1 cellular context compared by ENCODE assay signal in genomic region chr15:84816694-84817460, GRCh38.
A peak's percentile ranks its signal among the peaks of the same experiment; 100 is the strongest.
TF ChIP-seq lines count a peak whose summit lies in the region.

TSS of gene ALPK3 (plus strand) at chr15:84817356. CDS start at chr15:84817453, 97 bp downstream.

TF ChIP-seq in H1, 55 proteins besides CTCF, POLR2A, EP300 and RAD21:
- peak; percentile 16; the same call in 1 of the 2 replicates for TF ChIP-seq MAX (IDR thresholded peaks at IDR 0.05)
- no peak for TF ChIP-seq SP4 (IDR thresholded peaks at IDR 0.05; ENCODE audit: low read length)
- 0 out of 2 replicates have a peak, but pooled peaks have one; percentile 45 for TF ChIP-seq RBBP5 (IDR thresholded peaks at IDR 0.05; ENCODE audit: borderline replicate concordance, low read depth, low read length)
- peak; percentile 71 for TF ChIP-seq KDM4A (IDR thresholded peaks at IDR 0.05; ENCODE audit: low read depth, low read length, severe bottlenecking)
- TF ChIP-seq JUN (IDR thresholded peaks at IDR 0.05; ENCODE audit: low read depth, low read length) = no peak
- TF ChIP-seq TBP (IDR thresholded peaks at IDR 0.05; ENCODE audit: low read depth, low read length) = peak; percentile 20; the same call in 1 of the 2 replicates
